Comparison of ENCODE assay signal across 15 cellular contexts in the genomic region with DNA sequence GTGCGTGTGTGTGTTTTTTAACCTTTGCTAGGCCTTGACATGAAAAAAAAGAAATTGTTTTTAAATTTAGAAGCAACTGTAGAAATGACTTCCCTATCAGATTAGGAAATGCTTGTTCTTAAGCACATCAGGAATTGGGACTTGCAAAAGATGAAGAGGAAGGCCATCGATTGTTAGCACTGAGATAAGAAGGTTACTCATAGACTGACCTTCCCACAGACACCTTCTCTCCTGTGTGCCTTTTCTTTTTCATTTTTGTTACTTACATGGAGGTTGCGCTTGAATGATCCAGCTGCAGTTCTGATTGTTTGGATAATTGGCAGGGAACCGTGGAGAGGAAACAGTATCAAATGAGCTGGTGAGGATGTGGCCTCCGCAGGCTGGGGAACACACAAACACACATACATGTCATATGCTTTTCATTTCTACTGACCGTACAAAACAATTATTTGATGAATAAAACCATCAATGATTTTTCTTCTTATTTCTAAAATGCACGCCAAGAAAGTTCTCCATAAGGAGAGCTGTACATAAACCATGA.
A peak's percentile ranks its signal among the peaks of the same experiment; 100 is the strongest.
DNase-seq lines count a peak whose midpoint lies in the region; ATAC-seq, FAIRE-seq and TF ChIP-seq lines count a peak whose summit lies in the region.
"Had no signal": no experiment of that assay in that cellular context is flagged by ENCODE, and none has a peak within 500 bp of the region (broad histone marks: within the 10 kb centered on the region; RNA-seq: fewer than 3 reads in every experiment).

No MANE protein-coding gene starts in this region.

- FAIRE-seq in GM12878 (lab: Jason Lieb, UNC): peak; percentile 23

- H2AK5ac ChIP-seq in mesendoderm (ENCODE audit: low read length): peak overlapping the region; percentile 19

- H4K5ac ChIP-seq in mesendoderm (ENCODE audit: low read length): no peak overlapping the region

- no peaks in the 10 kb centered on the region for H3K79me1 ChIP-seq in mesendoderm (ENCODE audit: low read length)

- H3K18ac ChIP-seq in mesendoderm (ENCODE audit: low read length): peak overlapping the region; percentile 7

- H4K20me1 ChIP-seq in GM12878 (ENCODE audit: control insufficient read depth, insufficient read depth): no peaks in the 10 kb centered on the region

- no peaks in the 10 kb centered on the region for H3K9me3 ChIP-seq in left ventricle myocardium inferior (replicated peaks)
- no peaks in the 10 kb centered on the region for H3K9me3 ChIP-seq in GM12878 (replicated peaks; ENCODE audit: control insufficient read depth, insufficient read depth, low read length)
- H3K9me3 ChIP-seq in upper lobe of right lung: no peaks in the 10 kb centered on the region
- H3K9me3 ChIP-seq: ovary had no signal

- H2AFZ ChIP-seq in GM12878 (ENCODE audit: control insufficient read depth, low read depth, low read length): no peak overlapping the region

- peak overlapping the region; percentile 27 for H2BK5ac ChIP-seq in mesendoderm (ENCODE audit: low read length)

- H3K79me2 ChIP-seq in GM12878 (ENCODE audit: control insufficient read depth, insufficient read depth, low read length): no peaks in the 10 kb centered on the region
- H3K79me2 ChIP-seq in mesendoderm (ENCODE audit: control insufficient read depth, insufficient read depth, low read length): no peaks in the 10 kb centered on the region

- RAD21 ChIA-PET in GM12878 (lab: Charles Lee; ENCODE audit: unreplicated experiment): no interaction called here

- no peaks in the 10 kb centered on the region for H3K27me3 ChIP-seq in left ventricle myocardium inferior (ENCODE audit: low read depth)
- no peaks in the 10 kb centered on the region for H3K27me3 ChIP-seq in GM12878 (replicated peaks in 1 of 2; ENCODE audit: control insufficient read depth in 2 of 2, insufficient read depth in 2 of 2, low read length in 1 of 2)
- no peaks in the 10 kb centered on the region for H3K27me3 ChIP-seq in mesendoderm (ENCODE audit: insufficient read depth, low read length, poor library complexity)
- no peaks in the 10 kb centered on the region for H3K27me3 ChIP-seq in upper lobe of right lung
- H3K27me3 ChIP-seq: ovary had no signal

- no peak overlapping the region for H3K4me3 ChIP-seq in left ventricle myocardium inferior
- no peak overlapping the region for H3K4me3 ChIP-seq in GM12878
- no peak overlapping the region for H3K4me3 ChIP-seq in mesendoderm (ENCODE audit: low read length)
- H3K4me3 ChIP-seq in upper lobe of right lung: no peak overlapping the region
- H3K4me3 ChIP-seq: ovary had no signal

- no peak for DNase-seq in left ventricle myocardium inferior
- no peak for DNase-seq in left cardiac atrium
- DNase-seq in GM12878 (ENCODE audit: low read depth, low spot score): no peak
- peak; percentile 8 for DNase-seq in mesendoderm
- DNase-seq in upper lobe of right lung: no peak
- DNase-seq in NK-92 (lab: John Stamatoyannopoulos, UW; ENCODE audit: unreplicated experiment): no peak
- no peak for DNase-seq in NCI-H524 (lab: John Stamatoyannopoulos, UW)
- DNase-seq in NCI-H146 (lab: John Stamatoyannopoulos, UW): no peak
- DNase-seq: activated CD8-positive, alpha-beta T cell treated with anti-CD3 and anti-CD28 coated beads, Interleukin-2, amount 10 ng/mL, durations not matched to agents 7 days and 5 days; activated effector memory CD4-positive, alpha-beta T cell treated with anti-CD3 and anti-CD28 coated beads, Interleukin-2, amount 50 U/mL, for 16 hours; DMS 273 treated with DMSO at 0.1 percent for 48 hours; NCI-H1694; NCI-H774; ovary; SHP77 had no signal

- H3K4me2 ChIP-seq in GM12878 (ENCODE audit: control insufficient read depth, insufficient read depth) (no peak overlapping the region), mesendoderm (ENCODE audit: low read length) (no peak overlapping the region)

- TF ChIP-seq CTCF in left ventricle myocardium inferior (IDR thresholded peaks at IDR 0.05; ENCODE audit: borderline replicate concordance) (no peak), GM12878 (IDR thresholded peaks at IDR 0.05 in 2 of 3, conservative IDR thresholded peaks at IDR 0.05 in 1 of 3; ENCODE audit: control insufficient read depth in 2 of 3, extremely low read depth in 1 of 3, insufficient read depth in 1 of 3, low read depth in 3 of 3, low read length in 3 of 3) (no peak), upper lobe of right lung (IDR thresholded peaks at IDR 0.05) (no peak)

- intact Hi-C loops in left ventricle myocardium inferior (cut with micrococcal nuclease) (no loop called here), left cardiac atrium (cut with DNase I) (no loop called here), GM12878 (cut with micrococcal nuclease; ENCODE audit: unreplicated experiment) (loop anchor here (5.0 kb wide), 1 partner anchor 305 kb away; no protein-coding TSS in a partner anchor), upper lobe of right lung (cut with DNase I) (no loop called here)

- TF ChIP-seq RAD21 in GM12878 (IDR thresholded peaks at IDR 0.05; ENCODE audit: insufficient read depth, low read depth, low read length): no peak

- no TSS peak for BruUV-seq in GM12878 (replicated peaks; lab: Mats Ljungman, UMichigan)

- H2BK15ac ChIP-seq in mesendoderm (replicated peaks; ENCODE audit: low read depth): peak overlapping the region; percentile 46

- 47% methylated on average over 7 of the region's 7 CpGs for WGBS in GM12878 (ENCODE audit: insufficient coverage, insufficient replicate concordance, low lambda C conversion rate, missing lambda C conversion rate)
- WGBS in mesendoderm (ENCODE audit: extremely low coverage, insufficient coverage, low lambda C conversion rate): no CpG with 5 or more reads among the region's 7 CpGs

- POLR2A ChIA-PET in GM12878 (lab: Charles Lee): no interaction called here

- H3K23ac ChIP-seq in mesendoderm (ENCODE audit: low read length): no peak overlapping the region

- H3K27ac ChIP-seq in left ventricle myocardium inferior (replicated peaks) (peak overlapping the region; percentile 58), GM12878 (ENCODE audit: control insufficient read depth, insufficient read depth) (no peak overlapping the region), mesendoderm (ENCODE audit: low read depth, low read length) (peak overlapping the region; percentile 35), upper lobe of right lung (peak overlapping the region; percentile 24)
- H3K27ac ChIP-seq: ovary had no signal

- CTCF ChIA-PET in GM12878 (lab: Yijun Ruan, JAX): interaction anchor here (0.7 to 1.1 kb wide), 3 partner anchors 282 to 305 kb away, joined by 3 to 4 read pairs (median 3); no protein-coding TSS in a partner anchor

- no peak for TF ChIP-seq POLR2A in GM12878 (IDR thresholded peaks at IDR 0.05; ENCODE audit: low read depth, low read length)

- H2BK120ac ChIP-seq in mesendoderm (ENCODE audit: low read depth, low read length): no peak overlapping the region

- ATAC-seq in left cardiac atrium (no peak), GM12878 (no peak), upper lobe of right lung (no peak)
- ATAC-seq: activated CD8-positive, alpha-beta T cell treated with anti-CD3 and anti-CD28 coated beads, Interleukin-2, amount 10 ng/mL, durations not matched to agents 7 days and 5 days had no signal

- SMC1A ChIA-PET in GM12878 (lab: Charles Lee; ENCODE audit: uncharacterized antibody, unreplicated experiment): interaction anchor here (0.5 kb wide), 1 partner anchor 781 kb away, joined by 3 read pairs; no protein-coding TSS in a partner anchor

- TF ChIP-seq EP300 in GM12878 (IDR thresholded peaks at IDR 0.05; ENCODE audit: borderline replicate concordance in 1 of 2, control insufficient read depth in 1 of 2, low read depth in 2 of 2, low read length in 2 of 2): no peak

- no peaks in the 10 kb centered on the region for H3K36me3 ChIP-seq in left ventricle myocardium inferior
- H3K36me3 ChIP-seq in GM12878 (ENCODE audit: control insufficient read depth in 2 of 2, insufficient read depth in 2 of 2, low read length in 1 of 2): no peaks in the 10 kb centered on the region
- H3K36me3 ChIP-seq in mesendoderm (ENCODE audit: control insufficient read depth, insufficient read depth, low read length): no peaks in the 10 kb centered on the region
- no peaks in the 10 kb centered on the region for H3K36me3 ChIP-seq in upper lobe of right lung
- H3K36me3 ChIP-seq: ovary had no signal

- H3K4me1 ChIP-seq in left ventricle myocardium inferior (peaks cover 36% of the 10 kb centered on the region), GM12878 (ENCODE audit: control insufficient read depth, insufficient read depth, low read length) (no peaks in the 10 kb centered on the region), mesendoderm (ENCODE audit: control insufficient read depth, low read depth, low read length) (peaks cover 8% of the 10 kb centered on the region), upper lobe of right lung (peaks cover 6% of the 10 kb centered on the region)

- H3K4ac ChIP-seq in mesendoderm (ENCODE audit: low read depth, low read length): no peak overlapping the region

- H3K9ac ChIP-seq in GM12878 (ENCODE audit: control insufficient read depth, insufficient read depth, low read length) (no peak overlapping the region), mesendoderm (ENCODE audit: low read length) (no peak overlapping the region)

- in situ Hi-C loops in GM12878 (cut with MboI): no loop called here

- no peak overlapping the region for H4K8ac ChIP-seq in mesendoderm (ENCODE audit: low read depth, low read length)

- H3K56ac ChIP-seq in mesendoderm (ENCODE audit: low read length): no peak overlapping the region

TF ChIP-seq in GM12878, 131 proteins besides CTCF, POLR2A, EP300 and RAD21 (continues in another document):
- no peak for TF ChIP-seq ZBTB4 (CRISPR knock-in tag; IDR thresholded peaks at IDR 0.05)
- no peak for TF ChIP-seq GATAD2B (conservative IDR thresholded peaks at IDR 0.05; ENCODE audit: low read depth)
